ENCODE assay signal across 1 cellular context in genomic region chr10:46239247-46239646, GRCh38.
TF ChIP-seq lines count a peak whose summit lies in the region.

No MANE protein-coding gene starts in this region.

TF ChIP-seq in HepG2, 621 proteins besides CTCF, POLR2A, EP300 and RAD21:
- TF ChIP-seq ZNF558 (CRISPR knock-in tag; IDR thresholded peaks at IDR 0.05; ENCODE audit: borderline replicate concordance): no peak
- no peak for TF ChIP-seq SIN3B (IDR thresholded peaks at IDR 0.05; ENCODE audit: low read length)
- TF ChIP-seq ZNF598 (CRISPR knock-in tag; IDR thresholded peaks at IDR 0.05; ENCODE audit: borderline replicate concordance): no peak
- TF ChIP-seq STAT5B (CRISPR knock-in tag; IDR thresholded peaks at IDR 0.05): no peak
- no peak for TF ChIP-seq SUZ12 (IDR thresholded peaks at IDR 0.05; ENCODE audit: low read depth, low read length)
- TF ChIP-seq ZNF160 (CRISPR knock-in tag; IDR thresholded peaks at IDR 0.05): no peak
- TF ChIP-seq ELK4 (CRISPR knock-in tag; IDR thresholded peaks at IDR 0.05; ENCODE audit: borderline replicate concordance): no peak
- no peak for TF ChIP-seq CCAR2 (optimal IDR thresholded peaks at IDR 0.05; ENCODE audit: low read depth, low read length)
- TF ChIP-seq TRAFD1 (CRISPR knock-in tag; IDR thresholded peaks at IDR 0.05; ENCODE audit: borderline replicate concordance): no peak
- no peak for TF ChIP-seq THAP7 (CRISPR knock-in tag; IDR thresholded peaks at IDR 0.05)
- TF ChIP-seq, protein P1, sequence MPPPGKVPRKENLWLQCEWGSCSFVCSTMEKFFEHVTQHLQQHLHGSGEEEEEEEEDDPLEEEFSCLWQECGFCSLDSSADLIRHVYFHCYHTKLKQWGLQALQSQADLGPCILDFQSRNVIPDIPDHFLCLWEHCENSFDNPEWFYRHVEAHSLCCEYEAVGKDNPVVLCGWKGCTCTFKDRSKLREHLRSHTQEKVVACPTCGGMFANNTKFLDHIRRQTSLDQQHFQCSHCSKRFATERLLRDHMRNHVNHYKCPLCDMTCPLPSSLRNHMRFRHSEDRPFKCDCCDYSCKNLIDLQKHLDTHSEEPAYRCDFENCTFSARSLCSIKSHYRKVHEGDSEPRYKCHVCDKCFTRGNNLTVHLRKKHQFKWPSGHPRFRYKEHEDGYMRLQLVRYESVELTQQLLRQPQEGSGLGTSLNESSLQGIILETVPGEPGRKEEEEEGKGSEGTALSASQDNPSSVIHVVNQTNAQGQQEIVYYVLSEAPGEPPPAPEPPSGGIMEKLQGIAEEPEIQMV (CRISPR knock-in tag; IDR thresholded peaks at IDR 0.05; ENCODE audit: low read depth): no peak
- TF ChIP-seq TOE1 (CRISPR knock-in tag; IDR thresholded peaks at IDR 0.05): no peak
- TF ChIP-seq, protein P2, sequence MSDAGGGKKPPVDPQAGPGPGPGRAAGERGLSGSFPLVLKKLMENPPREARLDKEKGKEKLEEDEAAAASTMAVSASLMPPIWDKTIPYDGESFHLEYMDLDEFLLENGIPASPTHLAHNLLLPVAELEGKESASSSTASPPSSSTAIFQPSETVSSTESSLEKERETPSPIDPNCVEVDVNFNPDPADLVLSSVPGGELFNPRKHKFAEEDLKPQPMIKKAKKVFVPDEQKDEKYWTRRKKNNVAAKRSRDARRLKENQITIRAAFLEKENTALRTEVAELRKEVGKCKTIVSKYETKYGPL (CRISPR knock-in tag; IDR thresholded peaks at IDR 0.05): no peak
- no peak for TF ChIP-seq ZNF766 (CRISPR knock-in tag; IDR thresholded peaks at IDR 0.05; ENCODE audit: borderline replicate concordance)
